ENCODE assay signal across 20 cellular contexts in the genomic region with DNA sequence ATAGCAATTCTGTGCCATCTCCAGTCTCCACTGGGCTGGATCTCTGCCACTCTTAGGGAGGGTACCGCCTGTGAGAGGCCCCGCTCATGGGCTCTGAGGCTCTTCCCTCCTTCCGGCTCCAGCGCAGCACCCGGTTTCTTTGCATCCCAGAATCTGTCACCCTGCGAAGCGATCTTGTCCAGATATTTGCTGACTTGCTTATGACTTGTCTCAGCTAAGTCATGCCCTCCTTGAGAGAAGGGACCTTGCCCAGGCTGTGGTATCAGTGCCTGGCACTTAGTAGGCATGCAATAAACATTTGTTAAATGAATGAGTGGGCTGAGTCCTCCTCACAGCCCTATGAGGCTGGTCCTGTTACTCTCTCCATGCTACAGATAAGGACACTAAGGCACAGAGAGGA. TPM values are rescaled to one million over a fixed set of nuclear protein-coding genes. Genes with fewer than 3 reads are reported as not detected.
A peak's percentile ranks its signal among the peaks of the same experiment; 100 is the strongest.
DNase-seq lines count a peak whose midpoint lies in the region; ATAC-seq, FAIRE-seq and TF ChIP-seq lines count a peak whose summit lies in the region.
"Had no signal": no experiment of that assay in that cellular context is flagged by ENCODE, and none has a peak within 500 bp of the region (broad histone marks: within the 10 kb centered on the region; RNA-seq: fewer than 3 reads in every experiment).

No MANE protein-coding gene starts in this region.

- no peak overlapping the region for H3K14ac ChIP-seq in H1 (ENCODE audit: insufficient read length)

- CTCF ChIA-PET in A673 (lab: Charles Lee) = no interaction called here
- CTCF ChIA-PET in RWPE1 (lab: Yijun Ruan, JAX) = no interaction called here
- CTCF ChIA-PET in H1 (lab: Charles Lee; ENCODE audit: partially characterized antibody) = interaction anchor here (1.1 to 16.8 kb wide), 4 partner anchors 7 to 43 kb away, joined by 3 to 108 read pairs (median 62); no protein-coding TSS in a partner anchor

- no peaks in the 10 kb centered on the region for H3K27me3 ChIP-seq in A673 (replicated peaks; ENCODE audit: insufficient read depth, low read depth, low read length, poor library complexity)
- H3K27me3 ChIP-seq in H1 (replicated peaks in 1 of 4; ENCODE audit: control insufficient read depth in 3 of 4, extremely low read depth in 1 of 4, insufficient read depth in 3 of 4, low read length in 3 of 4) = no peaks in the 10 kb centered on the region; a peak in 1 of 7 replicates
- H3K27me3 ChIP-seq in rectal smooth muscle tissue (ENCODE audit: control insufficient read depth, insufficient read depth, low read length) = no peaks in the 10 kb centered on the region

- ATAC-seq in HG02610 (IDR thresholded peaks at IDR 0.05; ENCODE audit: unreplicated experiment) (no peak), HG03139 (IDR thresholded peaks at IDR 0.05; ENCODE audit: unreplicated experiment) (no peak)
- ATAC-seq: PC-3 had no signal

- BruUV-seq in A673 (replicated peaks; lab: Mats Ljungman, UMichigan) = no TSS peak

- H3K9me3 ChIP-seq in A673 (ENCODE audit: low read depth, low read length, poor library complexity, severe bottlenecking) (no peaks in the 10 kb centered on the region), H1 (ENCODE audit: insufficient read depth in 2 of 2, low read depth in 1 of 2, low read length in 1 of 2) (no peaks in the 10 kb centered on the region)

- H2BK120ac ChIP-seq in H1 (replicated peaks; ENCODE audit: low read depth, low read length) = no peak overlapping the region

- no peak overlapping the region for H3K4me3 ChIP-seq in A673 (ENCODE audit: low read depth, low read length, poor library complexity, severe bottlenecking)
- no peak overlapping the region for H3K4me3 ChIP-seq in H1 (ENCODE audit: extremely low read depth in 1 of 4, insufficient read depth in 2 of 4, low read depth in 3 of 4, low read length in 4 of 4)
- H3K4me3 ChIP-seq in rectal smooth muscle tissue (ENCODE audit: low read length) = no peak overlapping the region
- H3K4me3 ChIP-seq: SK-N-MC had no signal

- no peak overlapping the region for H2AK5ac ChIP-seq in H1 (ENCODE audit: low read depth, low read length)

- H3K23me2 ChIP-seq in H1 (ENCODE audit: low read depth, low read length) = no peaks in the 10 kb centered on the region

- H4K5ac ChIP-seq in H1 (ENCODE audit: insufficient read length, low read depth, low read length) = no peak overlapping the region

- TF ChIP-seq POLR2A in H1 (IDR thresholded peaks at IDR 0.05; ENCODE audit: control extremely low read depth in 1 of 2, low read depth in 2 of 2, low read length in 2 of 2) = no peak

- no peaks in the 10 kb centered on the region for H4K20me1 ChIP-seq in H1 (replicated peaks in 1 of 2; ENCODE audit: control insufficient read depth in 1 of 2, insufficient read depth in 2 of 2, low read length in 2 of 2)

- no peak overlapping the region for H2BK5ac ChIP-seq in H1 (ENCODE audit: low read depth, low read length)

- no peak for TF ChIP-seq EP300 in H1 (IDR thresholded peaks at IDR 0.05; ENCODE audit: borderline replicate concordance in 1 of 2, low read depth in 2 of 2, low read length in 2 of 2)

- TF ChIP-seq CTCF in A673 (conservative IDR thresholded peaks at IDR 0.05; ENCODE audit: low read depth, low read length) (no peak), RWPE1 (conservative IDR thresholded peaks at IDR 0.05; ENCODE audit: low read depth) (no peak), H1 (IDR thresholded peaks at IDR 0.05; ENCODE audit: control extremely low read depth in 1 of 3, insufficient read depth in 1 of 3, low read depth in 1 of 3, low read length in 3 of 3) (no peak)

- no peak overlapping the region for H3K4ac ChIP-seq in H1 (replicated peaks; ENCODE audit: insufficient read length, low read depth, low read length)

- WGBS in H1 (ENCODE audit: extremely low coverage in 1 of 2, insufficient coverage in 1 of 2, insufficient read length in 1 of 2, insufficient replicate concordance in 2 of 2, low coverage in 1 of 2, low lambda C conversion rate in 2 of 2, missing lambda C conversion rate in 1 of 2), 2 experiments = 95% methylated on average over 6 of the region's 7 CpGs; no CpG with 5 or more reads in 1 of the 2 experiments

- TF ChIP-seq RAD21 in H1 (IDR thresholded peaks at IDR 0.05 in 1 of 2, conservative IDR thresholded peaks at IDR 0.05 in 1 of 2; ENCODE audit: low read depth in 2 of 2, low read length in 2 of 2) = no peak

- H3K56ac ChIP-seq in H1 (replicated peaks; ENCODE audit: insufficient read length, low read depth, low read length) = no peak overlapping the region

- 0 out of 2 replicates have a peak overlapping the region, but pooled peaks have one; percentile 88 for H2BK15ac ChIP-seq in H1 (ENCODE audit: low read length)

- H3K36me3 ChIP-seq in A673 (ENCODE audit: insufficient read depth, low read length, poor library complexity, severe bottlenecking) (no peaks in the 10 kb centered on the region), H1 (ENCODE audit: control insufficient read depth in 2 of 4, insufficient read depth in 4 of 4, low read length in 3 of 4) (no peaks in the 10 kb centered on the region; a peak in 1 of 8 replicates), rectal smooth muscle tissue (ENCODE audit: control insufficient read depth, insufficient read depth, low read length) (no peaks in the 10 kb centered on the region)

- peaks cover 28% of the 10 kb centered on the region for H3K4me1 ChIP-seq in A673 (ENCODE audit: insufficient read depth, low read length, poor library complexity, severe bottlenecking)
- peaks cover 3 to 27% (median 20%) of the 10 kb centered on the region in 4 experiments for H3K4me1 ChIP-seq in H1 (replicated peaks in 1 of 4; ENCODE audit: control insufficient read depth in 3 of 4, insufficient read depth in 4 of 4, low read length in 3 of 4)
- peaks cover 4% of the 10 kb centered on the region for H3K4me1 ChIP-seq in rectal smooth muscle tissue (ENCODE audit: control insufficient read depth, insufficient read depth, low read length)

- H3K18ac ChIP-seq in H1 (ENCODE audit: extremely low read depth, low read length) = no peak overlapping the region

- no peak overlapping the region for H4K91ac ChIP-seq in H1 (replicated peaks; ENCODE audit: insufficient read length, low read length)

- H3K79me2 ChIP-seq in H1 (ENCODE audit: control insufficient read depth in 1 of 2, insufficient read depth in 2 of 2, low read length in 2 of 2) = no peaks in the 10 kb centered on the region

- H2BK12ac ChIP-seq in H1 (ENCODE audit: low read depth, low read length) = peak overlapping the region; percentile 39; the same call in 1 of the 2 replicates

- no peak overlapping the region for H3K4me2 ChIP-seq in H1 (ENCODE audit: insufficient read depth in 1 of 2, low read depth in 2 of 2, low read length in 2 of 2)

- H2AFZ ChIP-seq in H1 (ENCODE audit: low read length) = no peak overlapping the region

- H3K9ac ChIP-seq in H1 (replicated peaks in 1 of 4; ENCODE audit: extremely low read depth in 1 of 4, low read depth in 3 of 4, low read length in 3 of 4) (no peak overlapping the region), rectal smooth muscle tissue (ENCODE audit: low read length) (no peak overlapping the region)

- DNase-seq in A673 (ENCODE audit: low spot score) (no peak), RWPE1 (ENCODE audit: low spot score) (no peak), H1 (ENCODE audit: low read depth in 1 of 2, low spot score in 2 of 2) (no peak), COLO829 (ENCODE audit: low spot score) (no peak)
- no peak for DNase-seq in activated effector memory CD4-positive, alpha-beta T cell treated with anti-CD3 and anti-CD28 coated beads, Interleukin-2, amount 50 U/mL, for 16 hours
- DNase-seq: C1 segment of cervical spinal cord, DMS 273 treated with DMSO at 0.1 percent for 48 hours, H9, KG1, NCI-H146, NCI-H2081 treated with DMSO at 0.1 percent for 48 hours, NCI-H510A treated with DMSO at 0.1 percent for 48 hours, NCI-H82, PC-3 had no signal

- no peak overlapping the region for H4K8ac ChIP-seq in H1 (ENCODE audit: extremely low read depth, insufficient read depth, low read length)

- no peaks in the 10 kb centered on the region for H3K79me1 ChIP-seq in H1 (ENCODE audit: low read depth, low read length)

- no peak overlapping the region for H2BK20ac ChIP-seq in H1 (ENCODE audit: low read length)

- POLR2A ChIA-PET in A673 (lab: Charles Lee; ENCODE audit: low non-redundant PET) = no interaction called here
- POLR2A ChIA-PET in RWPE1 (lab: Yijun Ruan, JAX; ENCODE audit: low non-redundant PET) = no interaction called here
- POLR2A ChIA-PET in H1 (lab: Charles Lee; ENCODE audit: partially characterized antibody) = interaction anchor here (1.7 kb wide), 1 partner anchor 8 kb away, joined by 3 read pairs; no protein-coding TSS in a partner anchor

- no peak for FAIRE-seq in H1 (lab: Jason Lieb, UNC)
- FAIRE-seq: GM12892, GM19239 had no signal

- no peak overlapping the region for H3K23ac ChIP-seq in H1 (ENCODE audit: insufficient read length)

- H3K27ac ChIP-seq in A673 (ENCODE audit: low read depth, low read length, poor library complexity, severe bottlenecking) (peak overlapping the region; percentile 2), RWPE1 (peak overlapping the region; percentile 60), H1 (ENCODE audit: low read depth, low read length) (no peak overlapping the region), rectal smooth muscle tissue (ENCODE audit: low read depth, low read length) (peak overlapping the region; percentile 38)
- H3K27ac ChIP-seq: SK-N-MC had no signal

- intact Hi-C loops in A673 (cut with micrococcal nuclease; ENCODE audit: unreplicated experiment) = no loop called here

RNA-seq across cellular contexts. Expression of gene KRT80, which starts 13.4 kb away (rescaled TPM):
- 0.33 and 1.0 TPM in 2 replicates for total RNA-seq in A673 (2021)
- 0.08 TPM in 1 of 2 replicates, not detected in the other for total RNA-seq in H1 (2021; fragmentation: NEBNext Ultra II Directional; extraction: Animal tissue kit (Norgen Biotek cat#: 25700))
- polyA plus RNA-seq in H1 (2011; rRNA removed) = 0.05 and 0.06 TPM in 2 replicates
- 0.05 TPM for polyA plus RNA-seq in H1 (2011; cell fraction: cytosol; rRNA removed)
- 0.06 TPM for polyA plus RNA-seq in H1 (2011; cell fraction: nucleus; rRNA removed)
- 0.05 to 0.06 TPM in 2 of 4 replicates, not detected in the others for polyA plus RNA-seq in H1 (2012, experiment 1 of 2)
- 0.07 TPM for polyA plus RNA-seq in H1 (2012, experiment 2 of 2)
- polyA plus RNA-seq in H1 (2013, experiment 1 of 2) = 0.04 TPM
- 0.09 TPM for polyA plus RNA-seq in H1 (2013, experiment 2 of 2)
- 0.03 and 0.10 TPM in 2 replicates for polyA minus RNA-seq in H1 (2011; rRNA and poly(A)+ RNA removed)
- 0.37 TPM for polyA minus RNA-seq in H1 (2011; cell fraction: cytosol; rRNA and poly(A)+ RNA removed)
- 0.20 TPM for polyA minus RNA-seq in H1 (2011; cell fraction: nucleus; rRNA and poly(A)+ RNA removed)
- total RNA-seq: H9 had no signal

RNA-seq across cellular contexts. Expression of gene KRT7, which starts 54.6 kb away (rescaled TPM):
- total RNA-seq in A673 (2021) = 0.79 and 1.0 TPM in 2 replicates
- total RNA-seq in H1 (2021; fragmentation: NEBNext Ultra II Directional; extraction: Animal tissue kit (Norgen Biotek cat#: 25700)) = 13.2 and 16.5 TPM in 2 replicates
- polyA plus RNA-seq in H1 (2011; rRNA removed) = 19.0 and 25.6 TPM in 2 replicates
- polyA plus RNA-seq in H1 (2011; cell fraction: cytosol; rRNA removed) = 20.8 TPM
- 32.4 TPM for polyA plus RNA-seq in H1 (2011; cell fraction: nucleus; rRNA removed)
- 10.8 to 28.4 TPM (median 20.2 TPM) in 4 replicates for polyA plus RNA-seq in H1 (2012, experiment 1 of 2)
- 20.5 TPM for polyA plus RNA-seq in H1 (2012, experiment 2 of 2)
- 4.4 TPM for polyA plus RNA-seq in H1 (2013, experiment 1 of 2)
- polyA plus RNA-seq in H1 (2013, experiment 2 of 2) = 4.8 TPM
- polyA minus RNA-seq in H1 (2011; rRNA and poly(A)+ RNA removed) = 16.8 and 19.4 TPM in 2 replicates
- polyA minus RNA-seq in H1 (2011; cell fraction: cytosol; rRNA and poly(A)+ RNA removed) = 13.4 TPM
- polyA minus RNA-seq in H1 (2011; cell fraction: nucleus; rRNA and poly(A)+ RNA removed) = 20.8 TPM
